2 cellular contexts compared by ENCODE assay signal in the genomic region with DNA sequence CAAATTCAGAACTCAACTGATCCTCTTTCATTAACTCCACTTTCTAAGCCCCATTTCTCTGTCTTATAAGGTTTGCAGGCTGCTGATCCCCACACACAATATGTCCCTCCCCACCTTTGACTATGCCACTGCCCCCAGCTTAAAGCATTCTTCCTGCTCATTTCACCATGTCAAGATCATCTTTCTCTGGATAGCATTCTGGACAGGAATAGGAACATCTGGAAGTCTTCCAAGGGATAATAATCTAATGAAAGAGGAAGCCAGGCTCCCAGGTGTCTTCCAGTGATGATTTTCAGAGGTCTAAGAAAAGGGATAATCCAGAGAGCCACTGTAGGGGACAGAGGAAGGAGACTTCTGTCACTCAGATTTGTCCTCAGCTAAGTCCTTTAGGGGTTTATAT.
TF ChIP-seq lines count a peak whose summit lies in the region.

No MANE protein-coding gene starts in this region.

TF ChIP-seq in SK-N-SH treated with all-trans-retinoic acid at 6 μM for 48 hours, 23 proteins besides CTCF, POLR2A, EP300 and RAD21:
- TF ChIP-seq, protein P1, sequence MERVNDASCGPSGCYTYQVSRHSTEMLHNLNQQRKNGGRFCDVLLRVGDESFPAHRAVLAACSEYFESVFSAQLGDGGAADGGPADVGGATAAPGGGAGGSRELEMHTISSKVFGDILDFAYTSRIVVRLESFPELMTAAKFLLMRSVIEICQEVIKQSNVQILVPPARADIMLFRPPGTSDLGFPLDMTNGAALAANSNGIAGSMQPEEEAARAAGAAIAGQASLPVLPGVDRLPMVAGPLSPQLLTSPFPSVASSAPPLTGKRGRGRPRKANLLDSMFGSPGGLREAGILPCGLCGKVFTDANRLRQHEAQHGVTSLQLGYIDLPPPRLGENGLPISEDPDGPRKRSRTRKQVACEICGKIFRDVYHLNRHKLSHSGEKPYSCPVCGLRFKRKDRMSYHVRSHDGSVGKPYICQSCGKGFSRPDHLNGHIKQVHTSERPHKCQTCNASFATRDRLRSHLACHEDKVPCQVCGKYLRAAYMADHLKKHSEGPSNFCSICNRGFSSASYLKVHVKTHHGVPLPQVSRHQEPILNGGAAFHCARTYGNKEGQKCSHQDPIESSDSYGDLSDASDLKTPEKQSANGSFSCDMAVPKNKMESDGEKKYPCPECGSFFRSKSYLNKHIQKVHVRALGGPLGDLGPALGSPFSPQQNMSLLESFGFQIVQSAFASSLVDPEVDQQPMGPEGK (CRISPR knock-in tag; IDR thresholded peaks at IDR 0.05; ENCODE audit: borderline replicate concordance): no peak
- TF ChIP-seq ARNTL (CRISPR knock-in tag; IDR thresholded peaks at IDR 0.05; ENCODE audit: borderline replicate concordance, low read depth) (no peak), TCF4 (CRISPR knock-in tag; IDR thresholded peaks at IDR 0.05; ENCODE audit: borderline replicate concordance) (no peak), ZFP30 (CRISPR knock-in tag; IDR thresholded peaks at IDR 0.05) (no peak), CSDC2 (CRISPR knock-in tag; IDR thresholded peaks at IDR 0.05) (no peak), OSR1 (CRISPR knock-in tag; IDR thresholded peaks at IDR 0.05) (no peak), GLIS3 (CRISPR knock-in tag; IDR thresholded peaks at IDR 0.05) (no peak), ZNF565 (CRISPR knock-in tag; conservative IDR thresholded peaks at IDR 0.05; ENCODE audit: low read depth) (no peak), ZFP3 (CRISPR knock-in tag; IDR thresholded peaks at IDR 0.05) (no peak), ISL1 (CRISPR knock-in tag; IDR thresholded peaks at IDR 0.05) (no peak), ESRRG (CRISPR knock-in tag; IDR thresholded peaks at IDR 0.05) (no peak), BACH2 (CRISPR knock-in tag; IDR thresholded peaks at IDR 0.05; ENCODE audit: borderline replicate concordance) (no peak)
- TF ChIP-seq, protein P2, sequence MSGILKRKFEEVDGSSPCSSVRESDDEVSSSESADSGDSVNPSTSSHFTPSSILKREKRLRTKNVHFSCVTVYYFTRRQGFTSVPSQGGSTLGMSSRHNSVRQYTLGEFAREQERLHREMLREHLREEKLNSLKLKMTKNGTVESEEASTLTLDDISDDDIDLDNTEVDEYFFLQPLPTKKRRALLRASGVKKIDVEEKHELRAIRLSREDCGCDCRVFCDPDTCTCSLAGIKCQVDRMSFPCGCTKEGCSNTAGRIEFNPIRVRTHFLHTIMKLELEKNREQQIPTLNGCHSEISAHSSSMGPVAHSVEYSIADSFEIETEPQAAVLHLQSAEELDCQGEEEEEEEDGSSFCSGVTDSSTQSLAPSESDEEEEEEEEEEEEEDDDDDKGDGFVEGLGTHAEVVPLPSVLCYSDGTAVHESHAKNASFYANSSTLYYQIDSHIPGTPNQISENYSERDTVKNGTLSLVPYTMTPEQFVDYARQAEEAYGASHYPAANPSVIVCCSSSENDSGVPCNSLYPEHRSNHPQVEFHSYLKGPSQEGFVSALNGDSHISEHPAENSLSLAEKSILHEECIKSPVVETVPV (CRISPR knock-in tag; IDR thresholded peaks at IDR 0.05): no peak
- TF ChIP-seq, protein P3, sequence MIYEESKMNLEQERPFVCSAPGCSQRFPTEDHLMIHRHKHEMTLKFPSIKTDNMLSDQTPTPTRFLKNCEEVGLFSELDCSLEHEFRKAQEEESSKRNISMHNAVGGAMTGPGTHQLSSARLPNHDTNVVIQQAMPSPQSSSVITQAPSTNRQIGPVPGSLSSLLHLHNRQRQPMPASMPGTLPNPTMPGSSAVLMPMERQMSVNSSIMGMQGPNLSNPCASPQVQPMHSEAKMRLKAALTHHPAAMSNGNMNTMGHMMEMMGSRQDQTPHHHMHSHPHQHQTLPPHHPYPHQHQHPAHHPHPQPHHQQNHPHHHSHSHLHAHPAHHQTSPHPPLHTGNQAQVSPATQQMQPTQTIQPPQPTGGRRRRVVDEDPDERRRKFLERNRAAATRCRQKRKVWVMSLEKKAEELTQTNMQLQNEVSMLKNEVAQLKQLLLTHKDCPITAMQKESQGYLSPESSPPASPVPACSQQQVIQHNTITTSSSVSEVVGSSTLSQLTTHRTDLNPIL (CRISPR knock-in tag; IDR thresholded peaks at IDR 0.05; ENCODE audit: low read depth): no peak
- TF ChIP-seq, protein P4, sequence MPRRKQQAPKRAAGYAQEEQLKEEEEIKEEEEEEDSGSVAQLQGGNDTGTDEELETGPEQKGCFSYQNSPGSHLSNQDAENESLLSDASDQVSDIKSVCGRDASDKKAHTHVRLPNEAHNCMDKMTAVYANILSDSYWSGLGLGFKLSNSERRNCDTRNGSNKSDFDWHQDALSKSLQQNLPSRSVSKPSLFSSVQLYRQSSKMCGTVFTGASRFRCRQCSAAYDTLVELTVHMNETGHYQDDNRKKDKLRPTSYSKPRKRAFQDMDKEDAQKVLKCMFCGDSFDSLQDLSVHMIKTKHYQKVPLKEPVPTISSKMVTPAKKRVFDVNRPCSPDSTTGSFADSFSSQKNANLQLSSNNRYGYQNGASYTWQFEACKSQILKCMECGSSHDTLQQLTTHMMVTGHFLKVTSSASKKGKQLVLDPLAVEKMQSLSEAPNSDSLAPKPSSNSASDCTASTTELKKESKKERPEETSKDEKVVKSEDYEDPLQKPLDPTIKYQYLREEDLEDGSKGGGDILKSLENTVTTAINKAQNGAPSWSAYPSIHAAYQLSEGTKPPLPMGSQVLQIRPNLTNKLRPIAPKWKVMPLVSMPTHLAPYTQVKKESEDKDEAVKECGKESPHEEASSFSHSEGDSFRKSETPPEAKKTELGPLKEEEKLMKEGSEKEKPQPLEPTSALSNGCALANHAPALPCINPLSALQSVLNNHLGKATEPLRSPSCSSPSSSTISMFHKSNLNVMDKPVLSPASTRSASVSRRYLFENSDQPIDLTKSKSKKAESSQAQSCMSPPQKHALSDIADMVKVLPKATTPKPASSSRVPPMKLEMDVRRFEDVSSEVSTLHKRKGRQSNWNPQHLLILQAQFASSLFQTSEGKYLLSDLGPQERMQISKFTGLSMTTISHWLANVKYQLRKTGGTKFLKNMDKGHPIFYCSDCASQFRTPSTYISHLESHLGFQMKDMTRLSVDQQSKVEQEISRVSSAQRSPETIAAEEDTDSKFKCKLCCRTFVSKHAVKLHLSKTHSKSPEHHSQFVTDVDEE (CRISPR knock-in tag; IDR thresholded peaks at IDR 0.05): no peak

TF ChIP-seq in HepG2, 621 proteins besides CTCF, POLR2A, EP300 and RAD21 (continued from another document):
- no peak for TF ChIP-seq TGIF2 (CRISPR knock-in tag; IDR thresholded peaks at IDR 0.05)
- TF ChIP-seq, protein P5, sequence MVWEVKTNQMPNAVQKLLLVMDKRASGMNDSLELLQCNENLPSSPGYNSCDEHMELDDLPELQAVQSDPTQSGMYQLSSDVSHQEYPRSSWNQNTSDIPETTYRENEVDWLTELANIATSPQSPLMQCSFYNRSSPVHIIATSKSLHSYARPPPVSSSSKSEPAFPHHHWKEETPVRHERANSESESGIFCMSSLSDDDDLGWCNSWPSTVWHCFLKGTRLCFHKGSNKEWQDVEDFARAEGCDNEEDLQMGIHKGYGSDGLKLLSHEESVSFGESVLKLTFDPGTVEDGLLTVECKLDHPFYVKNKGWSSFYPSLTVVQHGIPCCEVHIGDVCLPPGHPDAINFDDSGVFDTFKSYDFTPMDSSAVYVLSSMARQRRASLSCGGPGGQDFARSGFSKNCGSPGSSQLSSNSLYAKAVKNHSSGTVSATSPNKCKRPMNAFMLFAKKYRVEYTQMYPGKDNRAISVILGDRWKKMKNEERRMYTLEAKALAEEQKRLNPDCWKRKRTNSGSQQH (CRISPR knock-in tag; IDR thresholded peaks at IDR 0.05; ENCODE audit: low read depth): no peak
- TF ChIP-seq, protein P6, sequence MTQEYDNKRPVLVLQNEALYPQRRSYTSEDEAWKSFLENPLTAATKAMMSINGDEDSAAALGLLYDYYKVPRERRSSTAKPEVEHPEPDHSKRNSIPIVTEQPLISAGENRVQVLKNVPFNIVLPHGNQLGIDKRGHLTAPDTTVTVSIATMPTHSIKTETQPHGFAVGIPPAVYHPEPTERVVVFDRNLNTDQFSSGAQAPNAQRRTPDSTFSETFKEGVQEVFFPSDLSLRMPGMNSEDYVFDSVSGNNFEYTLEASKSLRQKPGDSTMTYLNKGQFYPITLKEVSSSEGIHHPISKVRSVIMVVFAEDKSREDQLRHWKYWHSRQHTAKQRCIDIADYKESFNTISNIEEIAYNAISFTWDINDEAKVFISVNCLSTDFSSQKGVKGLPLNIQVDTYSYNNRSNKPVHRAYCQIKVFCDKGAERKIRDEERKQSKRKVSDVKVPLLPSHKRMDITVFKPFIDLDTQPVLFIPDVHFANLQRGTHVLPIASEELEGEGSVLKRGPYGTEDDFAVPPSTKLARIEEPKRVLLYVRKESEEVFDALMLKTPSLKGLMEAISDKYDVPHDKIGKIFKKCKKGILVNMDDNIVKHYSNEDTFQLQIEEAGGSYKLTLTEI (CRISPR knock-in tag; conservative IDR thresholded peaks at IDR 0.05): no peak
- TF ChIP-seq CENPX (CRISPR knock-in tag; IDR thresholded peaks at IDR 0.05): no peak
- TF ChIP-seq ZNF720 (CRISPR knock-in tag; IDR thresholded peaks at IDR 0.05): no peak
- TF ChIP-seq, protein P7, sequence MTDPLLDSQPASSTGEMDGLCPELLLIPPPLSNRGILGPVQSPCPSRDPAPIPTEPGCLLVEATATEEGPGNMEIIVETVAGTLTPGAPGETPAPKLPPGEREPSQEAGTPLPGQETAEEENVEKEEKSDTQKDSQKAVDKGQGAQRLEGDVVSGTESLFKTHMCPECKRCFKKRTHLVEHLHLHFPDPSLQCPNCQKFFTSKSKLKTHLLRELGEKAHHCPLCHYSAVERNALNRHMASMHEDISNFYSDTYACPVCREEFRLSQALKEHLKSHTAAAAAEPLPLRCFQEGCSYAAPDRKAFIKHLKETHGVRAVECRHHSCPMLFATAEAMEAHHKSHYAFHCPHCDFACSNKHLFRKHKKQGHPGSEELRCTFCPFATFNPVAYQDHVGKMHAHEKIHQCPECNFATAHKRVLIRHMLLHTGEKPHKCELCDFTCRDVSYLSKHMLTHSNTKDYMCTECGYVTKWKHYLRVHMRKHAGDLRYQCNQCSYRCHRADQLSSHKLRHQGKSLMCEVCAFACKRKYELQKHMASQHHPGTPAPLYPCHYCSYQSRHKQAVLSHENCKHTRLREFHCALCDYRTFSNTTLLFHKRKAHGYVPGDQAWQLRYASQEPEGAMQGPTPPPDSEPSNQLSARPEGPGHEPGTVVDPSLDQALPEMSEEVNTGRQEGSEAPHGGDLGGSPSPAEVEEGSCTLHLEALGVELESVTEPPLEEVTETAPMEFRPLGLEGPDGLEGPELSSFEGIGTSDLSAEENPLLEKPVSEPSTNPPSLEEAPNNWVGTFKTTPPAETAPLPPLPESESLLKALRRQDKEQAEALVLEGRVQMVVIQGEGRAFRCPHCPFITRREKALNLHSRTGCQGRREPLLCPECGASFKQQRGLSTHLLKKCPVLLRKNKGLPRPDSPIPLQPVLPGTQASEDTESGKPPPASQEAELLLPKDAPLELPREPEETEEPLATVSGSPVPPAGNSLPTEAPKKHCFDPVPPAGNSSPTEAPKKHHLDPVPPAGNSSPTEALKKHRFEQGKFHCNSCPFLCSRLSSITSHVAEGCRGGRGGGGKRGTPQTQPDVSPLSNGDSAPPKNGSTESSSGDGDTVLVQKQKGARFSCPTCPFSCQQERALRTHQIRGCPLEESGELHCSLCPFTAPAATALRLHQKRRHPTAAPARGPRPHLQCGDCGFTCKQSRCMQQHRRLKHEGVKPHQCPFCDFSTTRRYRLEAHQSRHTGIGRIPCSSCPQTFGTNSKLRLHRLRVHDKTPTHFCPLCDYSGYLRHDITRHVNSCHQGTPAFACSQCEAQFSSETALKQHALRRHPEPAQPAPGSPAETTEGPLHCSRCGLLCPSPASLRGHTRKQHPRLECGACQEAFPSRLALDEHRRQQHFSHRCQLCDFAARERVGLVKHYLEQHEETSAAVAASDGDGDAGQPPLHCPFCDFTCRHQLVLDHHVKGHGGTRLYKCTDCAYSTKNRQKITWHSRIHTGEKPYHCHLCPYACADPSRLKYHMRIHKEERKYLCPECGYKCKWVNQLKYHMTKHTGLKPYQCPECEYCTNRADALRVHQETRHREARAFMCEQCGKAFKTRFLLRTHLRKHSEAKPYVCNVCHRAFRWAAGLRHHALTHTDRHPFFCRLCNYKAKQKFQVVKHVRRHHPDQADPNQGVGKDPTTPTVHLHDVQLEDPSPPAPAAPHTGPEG (CRISPR knock-in tag; IDR thresholded peaks at IDR 0.05): no peak
